In the genomic region with DNA sequence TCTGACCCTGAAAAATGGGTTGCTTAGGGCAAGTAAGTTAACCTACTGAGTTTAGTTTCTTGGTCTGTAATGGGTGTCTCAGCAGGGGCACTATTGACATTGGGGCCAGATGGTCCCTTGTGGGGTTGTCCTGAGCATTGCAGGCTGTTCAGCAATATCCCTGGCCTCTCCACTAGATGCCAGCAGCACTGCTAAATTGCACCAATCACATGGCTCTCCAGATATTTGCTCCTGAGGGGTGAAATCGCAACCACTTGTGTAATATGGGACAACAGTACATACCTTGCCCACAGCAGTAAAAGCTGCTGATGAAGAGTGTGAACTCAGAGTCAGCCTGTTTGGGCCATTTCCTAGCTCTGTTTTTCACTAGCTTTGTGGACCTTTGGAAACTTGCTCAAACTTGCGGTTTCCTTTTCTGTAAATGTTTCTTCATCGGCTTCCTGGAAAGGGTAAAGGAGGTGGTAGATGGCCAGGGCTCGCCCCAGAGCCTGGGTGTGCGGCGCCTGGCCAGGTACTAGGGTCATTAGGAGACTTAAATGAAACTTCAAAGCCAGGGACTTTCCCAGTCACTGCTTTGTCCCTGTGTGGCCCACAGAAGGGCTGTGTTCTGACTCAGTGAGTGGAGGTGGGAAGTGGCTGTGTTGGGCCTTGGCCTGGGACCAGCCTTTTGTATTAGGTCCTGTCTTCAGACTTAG, we compare ENCODE assay signal across 8 cellular contexts. TPM values are rescaled to one million over a fixed set of nuclear protein-coding genes. Genes with fewer than 3 reads are reported as not detected.
A peak's percentile ranks its signal among the peaks of the same experiment; 100 is the strongest.
DNase-seq lines count a peak whose midpoint lies in the region; ATAC-seq and TF ChIP-seq lines count a peak whose summit lies in the region.

No MANE protein-coding gene starts in this region.

- H3K27ac ChIP-seq in esophagus muscularis mucosa (replicated peaks in 1 of 4) (peak overlapping the region in 3 of 4 donors; percentile 24 to 35 (median 35)), neural progenitor cell (no peak overlapping the region)

- H3K9ac ChIP-seq in neural progenitor cell, result no peak overlapping the region

- peaks cover 2% of the 10 kb centered on the region for H3K9me3 Mint-ChIP-seq in neural progenitor cell

- no peak overlapping the region for H3K4me3 Mint-ChIP-seq in neural progenitor cell

- ATAC-seq in GM21786 (IDR thresholded peaks at IDR 0.05; ENCODE audit: unreplicated experiment), result peak; percentile 72
- peak; percentile 87 to 88 for ATAC-seq in activated CD4-positive, CD25-positive, alpha-beta regulatory T cell treated with anti-CD3 and anti-CD28 coated beads, Interleukin-2, amount 50 U/mL, for 24 hours

- TF ChIP-seq CTCF in esophagus muscularis mucosa (IDR thresholded peaks at IDR 0.05) (peak; percentile 18 to 48 (median 45)), neural progenitor cell (IDR thresholded peaks at IDR 0.05) (peak; percentile 35)

- no peaks in the 10 kb centered on the region for H4K20me1 ChIP-seq in neural progenitor cell (ENCODE audit: low read depth)

- H3K79me2 ChIP-seq in neural progenitor cell (ENCODE audit: low read depth), result no peaks in the 10 kb centered on the region

- H2AFZ ChIP-seq in neural progenitor cell (replicated peaks), result no peak overlapping the region

- no peaks in the 10 kb centered on the region for H3K36me3 Mint-ChIP-seq in neural progenitor cell

- DNase-seq in SIG-M5 treated with dmso at 0.1 percent for 504 hours (lab: John Stamatoyannopoulos, UW; ENCODE audit: unreplicated experiment) (peak; percentile 71), SIG-M5 (lab: John Stamatoyannopoulos, UW) (no peak), KG1 (lab: John Stamatoyannopoulos, UW) (peak; percentile 16), esophagus muscularis mucosa (ENCODE audit: extremely low spot score) (no peak), neural progenitor cell (ENCODE audit: low spot score) (peak; percentile 35), NCI-H1048 (lab: John Stamatoyannopoulos, UW) (no peak)

- intact Hi-C loops in esophagus muscularis mucosa (cut with DNase I), result no loop called here

- WGBS in esophagus muscularis mucosa, result 56% methylated on average over 5 of the region's 6 CpGs

- H3K36me3 ChIP-seq in esophagus muscularis mucosa, result no peaks in the 10 kb centered on the region
- H3K36me3 ChIP-seq in neural progenitor cell, result no peaks in the 10 kb centered on the region

- H3K27me3 Mint-ChIP-seq in neural progenitor cell (ENCODE audit: insufficient read depth, low read depth), result peaks cover 15% of the 10 kb centered on the region

- H3K4me2 ChIP-seq in neural progenitor cell, result no peak overlapping the region

- H3K4me3 ChIP-seq in esophagus muscularis mucosa (no peak overlapping the region), neural progenitor cell (no peak overlapping the region)

- no peak for TF ChIP-seq EP300 in esophagus muscularis mucosa (IDR thresholded peaks at IDR 0.05)

- H3K4me1 ChIP-seq in esophagus muscularis mucosa, result peaks cover 0 to 13% (median 8%) of the 10 kb centered on the region in 4 donors
- no peaks in the 10 kb centered on the region for H3K4me1 ChIP-seq in neural progenitor cell

- no peaks in the 10 kb centered on the region for H3K9me3 ChIP-seq in esophagus muscularis mucosa
- H3K9me3 ChIP-seq in neural progenitor cell (ENCODE audit: low read depth), result no peaks in the 10 kb centered on the region

- no peak overlapping the region for H3K27ac Mint-ChIP-seq in neural progenitor cell

- H3K27me3 ChIP-seq in esophagus muscularis mucosa (peaks cover 0 to 58% (median 5%) of the 10 kb centered on the region in 4 donors), neural progenitor cell (no peaks in the 10 kb centered on the region)

- no peaks in the 10 kb centered on the region for H3K4me1 Mint-ChIP-seq in neural progenitor cell

- TF ChIP-seq POLR2A in esophagus muscularis mucosa (IDR thresholded peaks at IDR 0.05; ENCODE audit: low read depth), result no peak

- H3F3A ChIP-seq in neural progenitor cell (ENCODE audit: low read depth), result no peaks in the 10 kb centered on the region

RNA-seq across cellular contexts. Expression of gene NCF4, which starts 13.0 kb away (rescaled TPM):
- 10 to 100 TPM in 3 of 4 donors, 1 to 10 TPM in 1; 8.4 to 26.0 (median 14.2) TPM for total RNA-seq in esophagus muscularis mucosa
- total RNA-seq in neural progenitor cell (ENCODE audit: low replicate concordance), result not detected in 2 replicates

RNA-seq across cellular contexts. Expression of gene CSF2RB, which starts 39.7 kb away (rescaled TPM):
- 10 to 100 TPM in 1 of 4 donors, 1 to 10 TPM in 3; 4.6 to 19.4 (median 6.2) TPM for total RNA-seq in esophagus muscularis mucosa
- total RNA-seq in neural progenitor cell (ENCODE audit: low replicate concordance), result 0.03 TPM in 1 of 2 replicates, not detected in the other

RNA-seq across cellular contexts. Expression of gene PVALB, which starts 56.9 kb away (rescaled TPM):
- not detected for total RNA-seq in esophagus muscularis mucosa
- not detected in 2 replicates for total RNA-seq in neural progenitor cell (ENCODE audit: low replicate concordance)

Comparison
In these comparisons a context has a peak if more than half of its experiments do, and no peak if none do; other contexts are left out.
1. DNase-seq: peak in SIG-M5 treated with dmso at 0.1 percent for 504 hours (single experiment), KG1 (single experiment) and neural progenitor cell (single experiment); none in SIG-M5 (single experiment), esophagus muscularis mucosa (single experiment) and NCI-H1048 (single experiment).